ENCODE assay signal across 23 cellular contexts in the genomic region with DNA sequence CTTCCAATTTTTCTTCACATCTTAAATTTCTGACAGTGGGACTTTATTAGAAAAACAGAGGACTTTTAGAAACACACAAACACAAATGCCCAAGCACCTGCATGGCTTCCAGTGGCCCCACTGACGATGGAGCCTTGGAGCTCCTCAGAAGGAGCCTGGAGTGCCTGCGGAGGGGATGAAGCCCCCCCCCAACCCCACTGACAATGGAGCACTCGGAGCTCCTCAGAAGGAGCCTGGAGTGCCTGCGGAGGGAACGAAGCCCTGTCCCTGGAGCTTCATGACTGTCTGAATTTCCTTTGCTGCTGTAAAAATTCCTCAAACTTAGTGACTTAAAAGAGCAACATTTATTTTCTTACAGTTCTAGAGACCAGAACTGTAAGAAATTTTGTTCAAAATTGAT.
"Had no signal": no experiment of that assay in that cellular context is flagged by ENCODE, and none has a peak within 500 bp of the region (broad histone marks: within the 10 kb centered on the region; RNA-seq: fewer than 3 reads in every experiment).

No MANE protein-coding gene starts in this region.

- H3K4me1 ChIP-seq: colonic mucosa, esophagus squamous epithelium, gastrocnemius medialis, heart right ventricle, left lung, lower lobe of right lung had no signal

- DNase-seq: colonic mucosa; cortex of kidney; effector CD8-positive, alpha-beta T cell; effector memory CD8-positive, alpha-beta T cell; endodermal cell; erythroblast; esophagus squamous epithelium; foreskin fibroblast; foreskin melanocyte; gastrocnemius medialis; glutamatergic neuron; head of caudate nucleus; heart right ventricle; hippocampal formation; left cardiac atrium; left lung; left ventricle myocardium superior; lower lobe of right lung; mesenchymal stem cell; midbrain had no signal

- H3K4me3 ChIP-seq: colonic mucosa, esophagus squamous epithelium, gastrocnemius medialis, heart right ventricle, left lung, lower lobe of right lung had no signal

- H3K4me3 Mint-ChIP-seq: dendritic cell treated with granulocyte-macrophage colony-stimulating factor and Interleukin-4, amounts not matched to agents 40 ng/mL and 50 ng/mL, for 4 days; effector memory CD8-positive, alpha-beta T cell; endodermal cell had no signal

- H3K27me3 ChIP-seq: colonic mucosa had no signal

- ATAC-seq: effector memory CD8-positive, alpha-beta T cell; esophagus mucosa; gastrocnemius medialis; heart right ventricle; left cardiac atrium; left lung; left ventricle myocardium superior; lower lobe of right lung had no signal

- H3K9me3 ChIP-seq: colonic mucosa, esophagus squamous epithelium, gastrocnemius medialis, heart right ventricle, left lung, lower lobe of right lung had no signal

- H3K36me3 ChIP-seq: colonic mucosa, esophagus squamous epithelium, gastrocnemius medialis, heart right ventricle, left lung, lower lobe of right lung had no signal

- H3K9me3 Mint-ChIP-seq: dendritic cell treated with granulocyte-macrophage colony-stimulating factor and Interleukin-4, amounts not matched to agents 40 ng/mL and 50 ng/mL, for 4 days; effector memory CD8-positive, alpha-beta T cell; endodermal cell had no signal

- H3K27ac ChIP-seq: colonic mucosa, epithelial cell of prostate, esophagus squamous epithelium, gastrocnemius medialis, heart right ventricle, left lung, lower lobe of right lung had no signal

- H3K27ac Mint-ChIP-seq: dendritic cell treated with granulocyte-macrophage colony-stimulating factor and Interleukin-4, amounts not matched to agents 40 ng/mL and 50 ng/mL, for 4 days; effector memory CD8-positive, alpha-beta T cell; endodermal cell had no signal
